1 cellular context compared by ENCODE assay signal in the genomic region with DNA sequence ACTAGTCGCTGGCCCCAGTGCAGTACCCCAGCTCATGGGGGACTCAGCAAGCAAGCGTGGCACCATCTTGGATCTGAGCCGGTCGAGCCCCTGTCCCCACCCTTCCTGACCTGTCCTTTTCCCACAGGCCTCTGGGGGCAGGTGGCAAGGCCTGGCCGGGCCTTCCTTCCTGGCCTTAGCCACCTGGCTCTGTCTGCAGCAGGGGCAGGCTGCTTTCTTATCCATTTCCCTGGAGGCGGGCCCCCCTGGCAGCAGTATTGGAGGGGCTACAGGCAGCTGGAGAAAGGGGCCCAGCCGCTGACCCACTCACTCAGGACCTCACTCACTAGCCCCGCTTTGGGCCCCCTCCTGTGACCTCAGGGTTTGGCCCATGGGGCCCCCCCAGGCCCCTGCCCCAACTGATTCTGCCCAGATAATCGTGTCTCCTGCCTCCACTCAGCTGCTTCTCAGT.
TF ChIP-seq lines count a peak whose summit lies in the region.

No MANE protein-coding gene starts in this region.

TF ChIP-seq in K562, 482 proteins besides CTCF, POLR2A, EP300 and RAD21:
- TF ChIP-seq, protein P1, sequence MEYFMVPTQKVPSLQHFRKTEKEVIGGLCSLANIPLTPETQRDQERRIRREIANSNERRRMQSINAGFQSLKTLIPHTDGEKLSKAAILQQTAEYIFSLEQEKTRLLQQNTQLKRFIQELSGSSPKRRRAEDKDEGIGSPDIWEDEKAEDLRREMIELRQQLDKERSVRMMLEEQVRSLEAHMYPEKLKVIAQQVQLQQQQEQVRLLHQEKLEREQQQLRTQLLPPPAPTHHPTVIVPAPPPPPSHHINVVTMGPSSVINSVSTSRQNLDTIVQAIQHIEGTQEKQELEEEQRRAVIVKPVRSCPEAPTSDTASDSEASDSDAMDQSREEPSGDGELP (CRISPR knock-in tag; IDR thresholded peaks at IDR 0.05; ENCODE audit: borderline replicate concordance), result peak; percentile 31; the same call in 1 of the 2 replicates
- TF ChIP-seq POLR2B (IDR thresholded peaks at IDR 0.05; ENCODE audit: low read depth, partially characterized antibody), result peak; percentile 7
- TF ChIP-seq, protein P2, sequence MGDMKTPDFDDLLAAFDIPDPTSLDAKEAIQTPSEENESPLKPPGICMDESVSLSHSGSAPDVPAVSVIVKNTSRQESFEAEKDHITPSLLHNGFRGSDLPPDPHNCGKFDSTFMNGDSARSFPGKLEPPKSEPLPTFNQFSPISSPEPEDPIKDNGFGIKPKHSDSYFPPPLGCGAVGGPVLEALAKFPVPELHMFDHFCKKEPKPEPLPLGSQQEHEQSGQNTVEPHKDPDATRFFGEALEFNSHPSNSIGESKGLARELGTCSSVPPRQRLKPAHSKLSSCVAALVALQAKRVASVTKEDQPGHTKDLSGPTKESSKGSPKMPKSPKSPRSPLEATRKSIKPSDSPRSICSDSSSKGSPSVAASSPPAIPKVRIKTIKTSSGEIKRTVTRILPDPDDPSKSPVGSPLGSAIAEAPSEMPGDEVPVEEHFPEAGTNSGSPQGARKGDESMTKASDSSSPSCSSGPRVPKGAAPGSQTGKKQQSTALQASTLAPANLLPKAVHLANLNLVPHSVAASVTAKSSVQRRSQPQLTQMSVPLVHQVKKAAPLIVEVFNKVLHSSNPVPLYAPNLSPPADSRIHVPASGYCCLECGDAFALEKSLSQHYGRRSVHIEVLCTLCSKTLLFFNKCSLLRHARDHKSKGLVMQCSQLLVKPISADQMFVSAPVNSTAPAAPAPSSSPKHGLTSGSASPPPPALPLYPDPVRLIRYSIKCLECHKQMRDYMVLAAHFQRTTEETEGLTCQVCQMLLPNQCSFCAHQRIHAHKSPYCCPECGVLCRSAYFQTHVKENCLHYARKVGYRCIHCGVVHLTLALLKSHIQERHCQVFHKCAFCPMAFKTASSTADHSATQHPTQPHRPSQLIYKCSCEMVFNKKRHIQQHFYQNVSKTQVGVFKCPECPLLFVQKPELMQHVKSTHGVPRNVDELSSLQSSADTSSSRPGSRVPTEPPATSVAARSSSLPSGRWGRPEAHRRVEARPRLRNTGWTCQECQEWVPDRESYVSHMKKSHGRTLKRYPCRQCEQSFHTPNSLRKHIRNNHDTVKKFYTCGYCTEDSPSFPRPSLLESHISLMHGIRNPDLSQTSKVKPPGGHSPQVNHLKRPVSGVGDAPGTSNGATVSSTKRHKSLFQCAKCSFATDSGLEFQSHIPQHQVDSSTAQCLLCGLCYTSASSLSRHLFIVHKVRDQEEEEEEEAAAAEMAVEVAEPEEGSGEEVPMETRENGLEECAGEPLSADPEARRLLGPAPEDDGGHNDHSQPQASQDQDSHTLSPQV (IDR thresholded peaks at IDR 0.05), result peak; percentile 49; the same call in 1 of the 2 replicates
TF ChIP-seq in K562: peak in this region for 3; not testable (repeated sequence) for 479.
